Comparison of ENCODE assay signal across 14 cellular contexts in genomic region chr15:101052681-101053121, GRCh38.
"Had no signal": no experiment of that assay in that cellular context is flagged by ENCODE, and none has a peak within 500 bp of the region (broad histone marks: within the 10 kb centered on the region; RNA-seq: fewer than 3 reads in every experiment).

No MANE protein-coding gene starts in this region.

- H3K4me1 Mint-ChIP-seq: natural killer cell, T-helper 17 cell had no signal

- H3K9me3 Mint-ChIP-seq: activated T-helper 2 cell treated with anti-CD3 and anti-CD28 coated beads, Interferon-gamma antibody, Interleukin-2, Interleukin-4, amounts not matched to agents 10 μg/mL and 5 μg/mL and 100 μg/mL, durations not matched to agents 14 hours and 24 hours and 36 hours; natural killer cell had no signal

- H3K27ac ChIP-seq: epithelial cell of prostate, gastroesophageal sphincter had no signal

- H3K27ac Mint-ChIP-seq: activated T-helper 2 cell treated with anti-CD3 and anti-CD28 coated beads, Interferon-gamma antibody, Interleukin-2, Interleukin-4, amounts not matched to agents 10 μg/mL and 5 μg/mL and 100 μg/mL, durations not matched to agents 14 hours and 24 hours and 36 hours; natural killer cell; T-helper 17 cell had no signal

- DNase-seq: activated CD4-positive, CD25-positive, alpha-beta regulatory T cell; activated naive CD4-positive, alpha-beta T cell treated with anti-CD3 and anti-CD28 coated beads, Interleukin-2, amount 50 U/mL, for 16 hours; cortex of kidney; effector memory CD4-positive, alpha-beta T cell; mammary epithelial cell; natural killer cell; occipital lobe; stimulated activated CD4-positive, alpha-beta T cell treated with anti-CD3 and anti-CD28 coated beads, Interleukin-4, amount 100 ng/mL, for 1 hour; stimulated activated naive CD8-positive, alpha-beta T cell treated with anti-CD3 and anti-CD28 coated beads, Interleukin-15, Interleukin-2, amounts not matched to agents 100 U/mL and 50 U/mL, for 24 hours; T-helper 17 cell had no signal

- H3K36me3 Mint-ChIP-seq: natural killer cell had no signal

- ATAC-seq: gastroesophageal sphincter; mucosa of descending colon; natural killer cell; stimulated activated naive CD8-positive, alpha-beta T cell treated with anti-CD3 and anti-CD28 coated beads, Interleukin-15, Interleukin-2, amounts not matched to agents 100 U/mL and 50 U/mL, for 24 hours; T-helper 17 cell had no signal

- H3K4me1 ChIP-seq: gastroesophageal sphincter had no signal

- H3K4me3 ChIP-seq: gastroesophageal sphincter, mucosa of descending colon had no signal

- H3K27me3 ChIP-seq: gastroesophageal sphincter had no signal

- H3K4me3 Mint-ChIP-seq: natural killer cell, T-helper 17 cell had no signal
